In genomic region chr20:22584922-22585785, GRCh38 we compare ENCODE assay signal across 1 cellular context.
TF ChIP-seq lines count a peak whose summit lies in the region.

No MANE protein-coding gene starts in this region.

TF ChIP-seq in HepG2, 621 proteins besides CTCF, POLR2A, EP300 and RAD21 (continued from another document and continues in another):
- TF ChIP-seq, protein P1, sequence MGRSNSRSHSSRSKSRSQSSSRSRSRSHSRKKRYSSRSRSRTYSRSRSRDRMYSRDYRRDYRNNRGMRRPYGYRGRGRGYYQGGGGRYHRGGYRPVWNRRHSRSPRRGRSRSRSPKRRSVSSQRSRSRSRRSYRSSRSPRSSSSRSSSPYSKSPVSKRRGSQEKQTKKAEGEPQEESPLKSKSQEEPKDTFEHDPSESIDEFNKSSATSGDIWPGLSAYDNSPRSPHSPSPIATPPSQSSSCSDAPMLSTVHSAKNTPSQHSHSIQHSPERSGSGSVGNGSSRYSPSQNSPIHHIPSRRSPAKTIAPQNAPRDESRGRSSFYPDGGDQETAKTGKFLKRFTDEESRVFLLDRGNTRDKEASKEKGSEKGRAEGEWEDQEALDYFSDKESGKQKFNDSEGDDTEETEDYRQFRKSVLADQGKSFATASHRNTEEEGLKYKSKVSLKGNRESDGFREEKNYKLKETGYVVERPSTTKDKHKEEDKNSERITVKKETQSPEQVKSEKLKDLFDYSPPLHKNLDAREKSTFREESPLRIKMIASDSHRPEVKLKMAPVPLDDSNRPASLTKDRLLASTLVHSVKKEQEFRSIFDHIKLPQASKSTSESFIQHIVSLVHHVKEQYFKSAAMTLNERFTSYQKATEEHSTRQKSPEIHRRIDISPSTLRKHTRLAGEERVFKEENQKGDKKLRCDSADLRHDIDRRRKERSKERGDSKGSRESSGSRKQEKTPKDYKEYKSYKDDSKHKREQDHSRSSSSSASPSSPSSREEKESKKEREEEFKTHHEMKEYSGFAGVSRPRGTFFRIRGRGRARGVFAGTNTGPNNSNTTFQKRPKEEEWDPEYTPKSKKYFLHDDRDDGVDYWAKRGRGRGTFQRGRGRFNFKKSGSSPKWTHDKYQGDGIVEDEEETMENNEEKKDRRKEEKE (IDR thresholded peaks at IDR 0.05) = no peak
- TF ChIP-seq DR1 (CRISPR knock-in tag; IDR thresholded peaks at IDR 0.05) (0 out of 2 replicates have a peak, but pooled peaks have one; percentile 27), YY1 (IDR thresholded peaks at IDR 0.05; ENCODE audit: insufficient read depth, insufficient replicate concordance, low read depth, low read length) (peak; percentile 22), MYNN (CRISPR knock-in tag; IDR thresholded peaks at IDR 0.05; ENCODE audit: low read depth) (peak; percentile 75; the same call in 1 of the 2 replicates), FLYWCH1 (CRISPR knock-in tag; IDR thresholded peaks at IDR 0.05) (0 out of 2 replicates have a peak, but pooled peaks have one; percentile 14), THAP7 (CRISPR knock-in tag; IDR thresholded peaks at IDR 0.05) (0 out of 2 replicates have a peak, but pooled peaks have one; percentile 85), KDM2A (CRISPR knock-in tag; IDR thresholded peaks at IDR 0.05; ENCODE audit: borderline replicate concordance, low read depth) (peak; percentile 91), EED (CRISPR knock-in tag; IDR thresholded peaks at IDR 0.05) (peak; percentile 86; the same call in 1 of the 2 replicates), ATRX (CRISPR knock-in tag; IDR thresholded peaks at IDR 0.05; ENCODE audit: borderline replicate concordance) (no peak), RBM22 (optimal IDR thresholded peaks at IDR 0.05; ENCODE audit: low read length) (no peak), ZNF496 (CRISPR knock-in tag; IDR thresholded peaks at IDR 0.05; ENCODE audit: insufficient replicate concordance) (no peak), ZNF646 (CRISPR knock-in tag; IDR thresholded peaks at IDR 0.05) (peak; percentile 58; the same call in 1 of the 2 replicates), ZNF546 (CRISPR knock-in tag; conservative IDR thresholded peaks at IDR 0.05) (no peak), ZNF740 (CRISPR knock-in tag; IDR thresholded peaks at IDR 0.05) (peak; percentile 75; the same call in 1 of the 2 replicates), ZKSCAN8 (CRISPR knock-in tag; IDR thresholded peaks at IDR 0.05; ENCODE audit: borderline replicate concordance) (peak; percentile 58), HOXA7 (CRISPR knock-in tag; IDR thresholded peaks at IDR 0.05) (no peak), ZSCAN25 (CRISPR knock-in tag; IDR thresholded peaks at IDR 0.05) (peak; percentile 99), ZNF773 (CRISPR knock-in tag; IDR thresholded peaks at IDR 0.05; ENCODE audit: borderline replicate concordance) (no peak), PCBP1 (IDR thresholded peaks at IDR 0.05; ENCODE audit: borderline replicate concordance, low read depth, low read length) (no peak), ZNF362 (CRISPR knock-in tag; IDR thresholded peaks at IDR 0.05; ENCODE audit: borderline replicate concordance) (peak; percentile 32; the same call in 1 of the 2 replicates), ZBTB39 (CRISPR knock-in tag; IDR thresholded peaks at IDR 0.05) (no peak), E2F2 (CRISPR knock-in tag; IDR thresholded peaks at IDR 0.05; ENCODE audit: borderline replicate concordance) (no peak), HMG20A (CRISPR knock-in tag; IDR thresholded peaks at IDR 0.05; ENCODE audit: borderline replicate concordance) (peak; percentile 93), ZNF703 (CRISPR knock-in tag; IDR thresholded peaks at IDR 0.05; ENCODE audit: borderline replicate concordance) (peak; percentile 50; the same call in 1 of the 2 replicates), ZNF550 (CRISPR knock-in tag; IDR thresholded peaks at IDR 0.05; ENCODE audit: borderline replicate concordance) (peak; percentile 49; the same call in 1 of the 2 replicates), SMAD3 (CRISPR knock-in tag; IDR thresholded peaks at IDR 0.05) (peak; percentile 93)
- TF ChIP-seq, protein P2, sequence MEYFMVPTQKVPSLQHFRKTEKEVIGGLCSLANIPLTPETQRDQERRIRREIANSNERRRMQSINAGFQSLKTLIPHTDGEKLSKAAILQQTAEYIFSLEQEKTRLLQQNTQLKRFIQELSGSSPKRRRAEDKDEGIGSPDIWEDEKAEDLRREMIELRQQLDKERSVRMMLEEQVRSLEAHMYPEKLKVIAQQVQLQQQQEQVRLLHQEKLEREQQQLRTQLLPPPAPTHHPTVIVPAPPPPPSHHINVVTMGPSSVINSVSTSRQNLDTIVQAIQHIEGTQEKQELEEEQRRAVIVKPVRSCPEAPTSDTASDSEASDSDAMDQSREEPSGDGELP (IDR thresholded peaks at IDR 0.05; ENCODE audit: borderline replicate concordance, low read depth) = peak; percentile 49; the same call in 1 of the 2 replicates
- TF ChIP-seq, protein P3, sequence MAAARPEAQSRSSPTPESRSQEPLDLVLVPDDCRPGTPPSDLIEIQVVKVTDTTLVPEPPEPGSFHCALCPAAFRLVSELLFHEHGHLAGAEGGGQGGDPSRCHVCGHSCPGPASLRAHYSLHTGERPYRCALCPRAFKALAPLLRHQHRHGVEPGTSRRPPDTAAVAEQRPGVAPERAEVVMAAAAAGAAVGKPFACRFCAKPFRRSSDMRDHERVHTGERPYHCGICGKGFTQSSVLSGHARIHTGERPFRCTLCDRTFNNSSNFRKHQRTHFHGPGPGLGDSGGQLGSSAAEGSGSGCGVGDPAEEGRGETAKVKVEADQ (CRISPR knock-in tag; IDR thresholded peaks at IDR 0.05; ENCODE audit: borderline replicate concordance) = no peak
- TF ChIP-seq, protein P4, sequence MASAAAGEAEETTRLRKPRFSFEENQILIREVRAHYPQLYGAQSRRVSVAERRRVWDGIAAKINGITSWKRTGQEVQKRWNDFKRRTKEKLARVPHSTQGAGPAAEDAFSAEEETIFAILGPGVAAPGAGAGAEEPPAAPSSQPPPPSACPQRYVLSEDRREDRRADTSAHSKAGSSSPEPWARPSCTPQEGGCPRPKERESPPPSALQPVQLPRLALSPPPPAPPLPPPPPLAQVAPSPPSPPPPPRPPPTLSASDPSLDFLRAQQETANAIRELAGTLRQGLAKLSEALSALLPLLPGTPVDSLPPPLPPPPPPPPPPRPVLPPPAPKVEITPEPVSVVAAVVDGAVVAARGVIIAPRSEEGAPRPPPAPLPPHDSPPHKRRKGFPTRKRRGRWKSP (CRISPR knock-in tag; IDR thresholded peaks at IDR 0.05) = peak; percentile 95
- TF ChIP-seq, protein P5, sequence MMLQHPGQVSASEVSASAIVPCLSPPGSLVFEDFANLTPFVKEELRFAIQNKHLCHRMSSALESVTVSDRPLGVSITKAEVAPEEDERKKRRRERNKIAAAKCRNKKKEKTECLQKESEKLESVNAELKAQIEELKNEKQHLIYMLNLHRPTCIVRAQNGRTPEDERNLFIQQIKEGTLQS (CRISPR knock-in tag; IDR thresholded peaks at IDR 0.05) = 0 out of 2 replicates have a peak, but pooled peaks have one; percentile 43
- TF ChIP-seq, protein P6, sequence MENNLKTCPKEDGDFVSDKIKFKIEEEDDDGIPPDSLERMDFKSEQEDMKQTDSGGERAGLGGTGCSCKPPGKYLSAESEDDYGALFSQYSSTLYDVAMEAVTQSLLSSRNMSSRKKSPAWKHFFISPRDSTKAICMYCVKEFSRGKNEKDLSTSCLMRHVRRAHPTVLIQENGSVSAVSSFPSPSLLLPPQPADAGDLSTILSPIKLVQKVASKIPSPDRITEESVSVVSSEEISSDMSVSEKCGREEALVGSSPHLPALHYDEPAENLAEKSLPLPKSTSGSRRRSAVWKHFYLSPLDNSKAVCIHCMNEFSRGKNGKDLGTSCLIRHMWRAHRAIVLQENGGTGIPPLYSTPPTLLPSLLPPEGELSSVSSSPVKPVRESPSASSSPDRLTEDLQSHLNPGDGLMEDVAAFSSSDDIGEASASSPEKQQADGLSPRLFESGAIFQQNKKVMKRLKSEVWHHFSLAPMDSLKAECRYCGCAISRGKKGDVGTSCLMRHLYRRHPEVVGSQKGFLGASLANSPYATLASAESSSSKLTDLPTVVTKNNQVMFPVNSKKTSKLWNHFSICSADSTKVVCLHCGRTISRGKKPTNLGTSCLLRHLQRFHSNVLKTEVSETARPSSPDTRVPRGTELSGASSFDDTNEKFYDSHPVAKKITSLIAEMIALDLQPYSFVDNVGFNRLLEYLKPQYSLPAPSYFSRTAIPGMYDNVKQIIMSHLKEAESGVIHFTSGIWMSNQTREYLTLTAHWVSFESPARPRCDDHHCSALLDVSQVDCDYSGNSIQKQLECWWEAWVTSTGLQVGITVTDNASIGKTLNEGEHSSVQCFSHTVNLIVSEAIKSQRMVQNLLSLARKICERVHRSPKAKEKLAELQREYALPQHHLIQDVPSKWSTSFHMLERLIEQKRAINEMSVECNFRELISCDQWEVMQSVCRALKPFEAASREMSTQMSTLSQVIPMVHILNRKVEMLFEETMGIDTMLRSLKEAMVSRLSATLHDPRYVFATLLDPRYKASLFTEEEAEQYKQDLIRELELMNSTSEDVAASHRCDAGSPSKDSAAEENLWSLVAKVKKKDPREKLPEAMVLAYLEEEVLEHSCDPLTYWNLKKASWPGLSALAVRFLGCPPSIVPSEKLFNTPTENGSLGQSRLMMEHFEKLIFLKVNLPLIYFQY (CRISPR knock-in tag; IDR thresholded peaks at IDR 0.05; ENCODE audit: borderline replicate concordance) = 0 out of 2 replicates have a peak, but pooled peaks have one; percentile 11
